ENCODE assay signal across 9 cellular contexts in the genomic region with DNA sequence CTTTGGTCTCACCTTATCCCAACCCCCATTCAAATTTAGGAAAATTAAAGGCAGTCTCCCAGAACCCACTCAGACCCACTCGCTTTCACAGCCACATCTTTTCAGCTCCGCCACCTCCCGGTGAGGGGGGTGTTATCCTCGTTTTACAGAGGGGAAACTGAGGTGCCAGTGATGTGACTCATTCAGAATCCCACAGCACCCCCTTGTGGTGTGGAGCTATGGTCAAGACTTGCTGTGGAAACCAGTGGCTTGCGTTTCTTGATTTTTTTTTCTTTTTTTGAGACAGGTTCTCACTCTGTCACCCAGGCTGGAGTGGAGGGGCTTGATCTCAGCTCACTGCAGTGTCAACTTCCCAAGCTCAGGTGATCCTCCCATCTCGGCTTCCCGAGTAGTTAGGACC. TPM values are rescaled to one million over a fixed set of nuclear protein-coding genes. Genes with fewer than 3 reads are reported as not detected.
DNase-seq lines count a peak whose midpoint lies in the region; ATAC-seq and TF ChIP-seq lines count a peak whose summit lies in the region.
"Had no signal": no experiment of that assay in that cellular context is flagged by ENCODE, and none has a peak within 500 bp of the region (broad histone marks: within the 10 kb centered on the region; RNA-seq: fewer than 3 reads in every experiment).

No MANE protein-coding gene starts in this region.

- no peaks in the 10 kb centered on the region for H3K4me1 Mint-ChIP-seq in natural killer cell treated with Interleukin-12 subunit alpha and Interleukin-12 subunit beta and Interleukin-15 and Interleukin-18, amount 100 ng/mL, for 72 hours (ENCODE audit: low read depth in 2 of 2)

- POLR2A ChIA-PET in PC-3 (lab: Charles Lee; ENCODE audit: unreplicated experiment) = no interaction called here

- no peaks in the 10 kb centered on the region for H4K20me1 ChIP-seq in PC-3 (ENCODE audit: low read length)

- H3K27ac Mint-ChIP-seq in natural killer cell treated with Interleukin-12 subunit alpha and Interleukin-12 subunit beta and Interleukin-15 and Interleukin-18, amount 100 ng/mL, for 72 hours = no peak overlapping the region
- H3K27ac Mint-ChIP-seq: T-helper 1 cell treated with Interleukin-12 subunit alpha and Interleukin-12 subunit beta and Interleukin-4 antibody, amounts not matched to agents 30 μg/mL and 1 μg/mL, for 36 hours had no signal

- no peak overlapping the region for H2AFZ ChIP-seq in PC-3 (ENCODE audit: low read length)

- H3K4me2 ChIP-seq in PC-3 (ENCODE audit: low read length) = no peak overlapping the region

- H3F3A ChIP-seq in PC-3 (ENCODE audit: low read length, unreplicated experiment) = no peaks in the 10 kb centered on the region

- H3K9ac ChIP-seq in PC-3 (ENCODE audit: low read length) = no peak overlapping the region
- H3K9ac ChIP-seq in colonic mucosa (ENCODE audit: low read depth in 2 of 2, low read length in 2 of 2) = no peak overlapping the region

- no peak overlapping the region for H3K4me3 ChIP-seq in PC-3 (ENCODE audit: low read length)
- no peak overlapping the region for H3K4me3 ChIP-seq in colonic mucosa

- no peaks in the 10 kb centered on the region for H3K36me3 Mint-ChIP-seq in natural killer cell treated with Interleukin-12 subunit alpha and Interleukin-12 subunit beta and Interleukin-15 and Interleukin-18, amount 100 ng/mL, for 72 hours

- H3K4me3 Mint-ChIP-seq in natural killer cell treated with Interleukin-12 subunit alpha and Interleukin-12 subunit beta and Interleukin-15 and Interleukin-18, amount 100 ng/mL, for 72 hours = no peak overlapping the region
- H3K4me3 Mint-ChIP-seq: T-helper 1 cell treated with Interleukin-12 subunit alpha and Interleukin-12 subunit beta and Interleukin-4 antibody, amounts not matched to agents 30 μg/mL and 1 μg/mL, for 36 hours had no signal

- H3K4me1 ChIP-seq in PC-3 (ENCODE audit: insufficient read depth, low read length) (no peaks in the 10 kb centered on the region), colonic mucosa (no peaks in the 10 kb centered on the region)

- H3K27me3 ChIP-seq in PC-3 (ENCODE audit: low read length) = no peaks in the 10 kb centered on the region
- no peaks in the 10 kb centered on the region for H3K27me3 ChIP-seq in colonic mucosa

- no peaks in the 10 kb centered on the region for H3K79me2 ChIP-seq in PC-3 (ENCODE audit: low read length)

- no peaks in the 10 kb centered on the region for H3K36me3 ChIP-seq in PC-3 (ENCODE audit: low read depth, low read length)
- H3K36me3 ChIP-seq in colonic mucosa = no peaks in the 10 kb centered on the region

- no peak overlapping the region for H3K27ac ChIP-seq in PC-3 (ENCODE audit: low read length)
- no peak overlapping the region for H3K27ac ChIP-seq in colonic mucosa

- intact Hi-C loops in PC-3 (cut with micrococcal nuclease) (no loop called here), colonic mucosa (cut with DNase I) (no loop called here)

- CTCF ChIA-PET in PC-3 (lab: Charles Lee) = no interaction called here

- H3K9me3 Mint-ChIP-seq in natural killer cell treated with Interleukin-12 subunit alpha and Interleukin-12 subunit beta and Interleukin-15 and Interleukin-18, amount 100 ng/mL, for 72 hours = no peaks in the 10 kb centered on the region
- H3K9me3 Mint-ChIP-seq: T-helper 1 cell treated with Interleukin-12 subunit alpha and Interleukin-12 subunit beta and Interleukin-4 antibody, amounts not matched to agents 30 μg/mL and 1 μg/mL, for 36 hours had no signal

- TF ChIP-seq CTCF in PC-3 (conservative IDR thresholded peaks at IDR 0.05; ENCODE audit: low read depth, low read length) (peak; percentile 51), colonic mucosa (IDR thresholded peaks at IDR 0.05) (peak; percentile 18)

- no peaks in the 10 kb centered on the region for H3K9me3 ChIP-seq in PC-3 (ENCODE audit: low read length)
- H3K9me3 ChIP-seq in colonic mucosa = no peaks in the 10 kb centered on the region

- no TSS peak for BruUV-seq in PC-3 (replicated peaks; lab: Mats Ljungman, UMichigan)

- DNase-seq in DMS53 (lab: John Stamatoyannopoulos, UW) (peak; percentile 40), DMS53 treated with DMSO at 0.1 percent for 48 hours (lab: John Stamatoyannopoulos, UW; ENCODE audit: unreplicated experiment) (no peak), PC-3 (no peak), colonic mucosa (peak; percentile 35), NCI-H2081 treated with DMSO at 0.1 percent for 48 hours (lab: John Stamatoyannopoulos, UW) (no peak)
- peak in 2 of 3 donors; percentile 8 to 18 for DNase-seq in stimulated activated CD4-positive, alpha-beta T cell treated with anti-CD3 and anti-CD28 coated beads, Interleukin-12 subunit alpha, Interleukin-12 subunit beta, amount 100 ng/mL, for 48 hours (ENCODE audit: low read depth in 2 of 3, low spot score in 1 of 3)
- no peak for DNase-seq in natural killer cell treated with Interleukin-12 subunit alpha and Interleukin-12 subunit beta and Interleukin-15 and Interleukin-18, amount 100 ng/mL, for 72 hours (ENCODE audit: low spot score)

- no peaks in the 10 kb centered on the region for H3K27me3 Mint-ChIP-seq in natural killer cell treated with Interleukin-12 subunit alpha and Interleukin-12 subunit beta and Interleukin-15 and Interleukin-18, amount 100 ng/mL, for 72 hours

- H3K9me2 ChIP-seq in PC-3 (replicated peaks; ENCODE audit: low read length) = no peaks in the 10 kb centered on the region

- ATAC-seq in PC-3 = no peak
- no peak for ATAC-seq in GM21737 (IDR thresholded peaks at IDR 0.05; ENCODE audit: unreplicated experiment)
- ATAC-seq in natural killer cell treated with Interleukin-12 subunit alpha and Interleukin-12 subunit beta and Interleukin-15 and Interleukin-18, amount 100 ng/mL, for 72 hours = no peak

RNA-seq across cellular contexts. Expression of a gene that starts 27.6 kb away (rescaled TPM):
- total RNA-seq in PC-3 (2014; rRNA removed) = 4.1 and 6.9 TPM in 2 replicates
- total RNA-seq in colonic mucosa = 10 to 100 TPM; 13.4 TPM
- 1 to 10 TPM; 2.0 to 3.8 TPM for total RNA-seq in natural killer cell treated with Interleukin-12 subunit alpha and Interleukin-12 subunit beta and Interleukin-15 and Interleukin-18, amount 100 ng/mL, for 72 hours

Comparison
In these comparisons a context has a peak if more than half of its experiments do, and no peak if none do; other contexts are left out.
1. DNase-seq: peak in DMS53 (single experiment), colonic mucosa (single experiment) and stimulated activated CD4-positive, alpha-beta T cell treated with anti-CD3 and anti-CD28 coated beads, Interleukin-12 subunit alpha, Interleukin-12 subunit beta, amount 100 ng/mL, for 48 hours (2 of 3); none in DMS53 treated with DMSO at 0.1 percent for 48 hours (single experiment), PC-3 (single experiment), NCI-H2081 treated with DMSO at 0.1 percent for 48 hours (single experiment) and natural killer cell treated with Interleukin-12 subunit alpha and Interleukin-12 subunit beta and Interleukin-15 and Interleukin-18, amount 100 ng/mL, for 72 hours (single experiment).